In the genomic region with DNA sequence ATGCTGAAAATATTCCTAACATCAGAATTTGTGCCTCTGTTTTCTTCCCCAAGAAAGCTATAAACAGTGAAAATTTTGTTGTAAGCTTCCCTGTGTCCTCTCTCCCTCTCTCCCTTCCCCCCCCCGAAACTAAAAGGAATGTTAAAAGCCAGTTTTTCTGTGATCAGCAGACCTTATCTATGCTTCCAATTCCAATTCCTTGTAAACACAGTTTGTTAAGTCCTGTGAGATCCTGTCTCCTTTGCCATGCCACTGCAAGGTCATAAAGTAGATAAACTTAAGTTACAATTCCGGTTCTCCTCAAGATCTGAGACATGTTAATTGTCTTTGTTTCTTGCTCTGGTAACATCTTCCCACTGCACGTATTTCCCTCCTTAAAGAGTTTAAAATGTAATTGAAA, we compare ENCODE assay signal across 1 cellular context.
TF ChIP-seq lines count a peak whose summit lies in the region.

No MANE protein-coding gene starts in this region.

TF ChIP-seq in SK-N-SH treated with all-trans-retinoic acid at 6 μM for 48 hours, 23 proteins besides CTCF, POLR2A, EP300 and RAD21 (continued from another document):
- TF ChIP-seq, protein P1, sequence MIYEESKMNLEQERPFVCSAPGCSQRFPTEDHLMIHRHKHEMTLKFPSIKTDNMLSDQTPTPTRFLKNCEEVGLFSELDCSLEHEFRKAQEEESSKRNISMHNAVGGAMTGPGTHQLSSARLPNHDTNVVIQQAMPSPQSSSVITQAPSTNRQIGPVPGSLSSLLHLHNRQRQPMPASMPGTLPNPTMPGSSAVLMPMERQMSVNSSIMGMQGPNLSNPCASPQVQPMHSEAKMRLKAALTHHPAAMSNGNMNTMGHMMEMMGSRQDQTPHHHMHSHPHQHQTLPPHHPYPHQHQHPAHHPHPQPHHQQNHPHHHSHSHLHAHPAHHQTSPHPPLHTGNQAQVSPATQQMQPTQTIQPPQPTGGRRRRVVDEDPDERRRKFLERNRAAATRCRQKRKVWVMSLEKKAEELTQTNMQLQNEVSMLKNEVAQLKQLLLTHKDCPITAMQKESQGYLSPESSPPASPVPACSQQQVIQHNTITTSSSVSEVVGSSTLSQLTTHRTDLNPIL (CRISPR knock-in tag; IDR thresholded peaks at IDR 0.05; ENCODE audit: low read depth), result no peak
- TF ChIP-seq, protein P2, sequence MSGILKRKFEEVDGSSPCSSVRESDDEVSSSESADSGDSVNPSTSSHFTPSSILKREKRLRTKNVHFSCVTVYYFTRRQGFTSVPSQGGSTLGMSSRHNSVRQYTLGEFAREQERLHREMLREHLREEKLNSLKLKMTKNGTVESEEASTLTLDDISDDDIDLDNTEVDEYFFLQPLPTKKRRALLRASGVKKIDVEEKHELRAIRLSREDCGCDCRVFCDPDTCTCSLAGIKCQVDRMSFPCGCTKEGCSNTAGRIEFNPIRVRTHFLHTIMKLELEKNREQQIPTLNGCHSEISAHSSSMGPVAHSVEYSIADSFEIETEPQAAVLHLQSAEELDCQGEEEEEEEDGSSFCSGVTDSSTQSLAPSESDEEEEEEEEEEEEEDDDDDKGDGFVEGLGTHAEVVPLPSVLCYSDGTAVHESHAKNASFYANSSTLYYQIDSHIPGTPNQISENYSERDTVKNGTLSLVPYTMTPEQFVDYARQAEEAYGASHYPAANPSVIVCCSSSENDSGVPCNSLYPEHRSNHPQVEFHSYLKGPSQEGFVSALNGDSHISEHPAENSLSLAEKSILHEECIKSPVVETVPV (CRISPR knock-in tag; IDR thresholded peaks at IDR 0.05), result no peak
- TF ChIP-seq GLIS3 (CRISPR knock-in tag; IDR thresholded peaks at IDR 0.05) (no peak), PPARA (CRISPR knock-in tag; IDR thresholded peaks at IDR 0.05; ENCODE audit: borderline replicate concordance) (no peak), ZNF565 (CRISPR knock-in tag; conservative IDR thresholded peaks at IDR 0.05; ENCODE audit: low read depth) (no peak), TCF4 (CRISPR knock-in tag; IDR thresholded peaks at IDR 0.05; ENCODE audit: borderline replicate concordance) (no peak), ARNTL (CRISPR knock-in tag; IDR thresholded peaks at IDR 0.05; ENCODE audit: borderline replicate concordance, low read depth) (no peak), SNAI2 (CRISPR knock-in tag; IDR thresholded peaks at IDR 0.05) (no peak), TOX (CRISPR knock-in tag; IDR thresholded peaks at IDR 0.05; ENCODE audit: borderline replicate concordance) (no peak), BACH2 (CRISPR knock-in tag; IDR thresholded peaks at IDR 0.05; ENCODE audit: borderline replicate concordance) (no peak), ZFP30 (CRISPR knock-in tag; IDR thresholded peaks at IDR 0.05) (no peak)
- TF ChIP-seq, protein P3, sequence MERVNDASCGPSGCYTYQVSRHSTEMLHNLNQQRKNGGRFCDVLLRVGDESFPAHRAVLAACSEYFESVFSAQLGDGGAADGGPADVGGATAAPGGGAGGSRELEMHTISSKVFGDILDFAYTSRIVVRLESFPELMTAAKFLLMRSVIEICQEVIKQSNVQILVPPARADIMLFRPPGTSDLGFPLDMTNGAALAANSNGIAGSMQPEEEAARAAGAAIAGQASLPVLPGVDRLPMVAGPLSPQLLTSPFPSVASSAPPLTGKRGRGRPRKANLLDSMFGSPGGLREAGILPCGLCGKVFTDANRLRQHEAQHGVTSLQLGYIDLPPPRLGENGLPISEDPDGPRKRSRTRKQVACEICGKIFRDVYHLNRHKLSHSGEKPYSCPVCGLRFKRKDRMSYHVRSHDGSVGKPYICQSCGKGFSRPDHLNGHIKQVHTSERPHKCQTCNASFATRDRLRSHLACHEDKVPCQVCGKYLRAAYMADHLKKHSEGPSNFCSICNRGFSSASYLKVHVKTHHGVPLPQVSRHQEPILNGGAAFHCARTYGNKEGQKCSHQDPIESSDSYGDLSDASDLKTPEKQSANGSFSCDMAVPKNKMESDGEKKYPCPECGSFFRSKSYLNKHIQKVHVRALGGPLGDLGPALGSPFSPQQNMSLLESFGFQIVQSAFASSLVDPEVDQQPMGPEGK (CRISPR knock-in tag; IDR thresholded peaks at IDR 0.05; ENCODE audit: borderline replicate concordance), result no peak
